In the genomic region with DNA sequence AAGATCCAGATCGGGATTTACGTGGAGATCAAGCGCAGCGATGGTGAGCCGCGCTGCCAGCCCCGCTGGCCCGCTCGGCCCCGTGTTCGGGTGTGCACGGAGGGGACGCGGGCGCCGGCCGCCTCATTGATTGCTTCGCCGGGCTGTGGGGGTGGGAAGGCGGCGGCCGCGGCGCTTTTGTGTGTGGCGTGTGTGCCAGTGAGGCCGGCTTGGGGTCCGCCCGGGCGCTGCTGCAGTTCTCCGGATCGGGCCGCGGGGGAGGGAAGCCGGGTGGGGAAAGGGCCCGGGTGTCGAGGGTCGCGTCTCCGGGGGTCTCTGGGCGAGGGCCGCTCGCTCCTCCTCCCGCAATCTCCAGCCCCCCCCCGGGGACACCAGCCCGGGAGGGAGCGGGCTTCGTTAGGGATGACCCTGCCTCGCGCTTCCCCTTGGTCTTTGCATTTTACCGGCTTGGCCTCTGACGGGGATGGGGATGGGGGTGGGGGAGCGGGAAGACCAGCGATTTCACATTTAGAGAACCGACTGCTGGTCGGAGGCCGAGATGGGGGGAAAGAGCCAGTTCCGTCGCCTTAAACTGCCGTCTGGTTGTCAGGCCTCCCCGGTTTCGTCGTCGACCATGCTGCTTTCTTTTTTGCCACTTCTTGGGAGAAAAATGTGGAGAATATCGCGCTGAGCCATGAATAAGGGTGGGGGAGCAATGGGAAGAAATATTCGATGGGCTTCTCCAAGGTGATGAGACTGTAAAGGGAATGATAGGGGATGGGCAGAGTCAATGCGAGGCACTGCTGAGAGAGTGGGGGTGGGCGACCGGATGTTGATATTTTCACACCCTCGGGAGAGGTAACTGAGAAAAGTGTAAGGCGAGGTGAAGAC, we compare ENCODE assay signal across 8 cellular contexts.
A peak's percentile ranks its signal among the peaks of the same experiment; 100 is the strongest.
DNase-seq lines count a peak whose midpoint lies in the region; ATAC-seq and TF ChIP-seq lines count a peak whose summit lies in the region.

No MANE protein-coding gene starts in this region.

- peak overlapping the region; percentile 94 for H3K4me3 Mint-ChIP-seq in central memory CD8-positive, alpha-beta T cell

- peaks cover 56% of the 10 kb centered on the region for H3K4me1 Mint-ChIP-seq in central memory CD8-positive, alpha-beta T cell

- DNase-seq in GM06990 (ENCODE audit: extremely low read depth, insufficient read length) (peak; percentile 72), superior temporal gyrus (ENCODE audit: extremely low spot score) (no peak)
- peak; percentile 17 for DNase-seq in activated CD4-positive, CD25-positive, alpha-beta regulatory T cell treated with anti-CD3 and anti-CD28 coated beads, Interleukin-2, amount 50 U/mL, for 16 hours (ENCODE audit: low read depth, low spot score)
- DNase-seq in central memory CD8-positive, alpha-beta T cell (ENCODE audit: low spot score in 2 of 2), result peak; percentile 31 to 47
- peak; percentile 59 for DNase-seq in stimulated activated CD4-positive, alpha-beta T cell treated with anti-CD3 and anti-CD28 coated beads, Interleukin-1b, Interleukin-23, amount 100 ng/mL, for 48 hours

- peak overlapping the region; percentile 90 for H3K4me3 ChIP-seq in GM06990 (replicated peaks; ENCODE audit: low read depth, low read length)

- H3K36me3 ChIP-seq in GM06990 (ENCODE audit: control insufficient read depth, insufficient read depth, low read length) (no peaks in the 10 kb centered on the region), KOPT-K1 (ENCODE audit: insufficient read depth, low read length) (peaks cover 33% of the 10 kb centered on the region)

- no peak for TF ChIP-seq CTCF in GM06990 (IDR thresholded peaks at IDR 0.05; ENCODE audit: insufficient read depth, low read length, poor library complexity, severe bottlenecking)

- H3K9me3 ChIP-seq in KOPT-K1 (ENCODE audit: insufficient read depth, low read length, poor library complexity, severe bottlenecking), result no peaks in the 10 kb centered on the region

- H3K9me3 Mint-ChIP-seq in central memory CD8-positive, alpha-beta T cell, result no peaks in the 10 kb centered on the region

- H3K27ac ChIP-seq in KOPT-K1 (ENCODE audit: low read depth, low read length, poor library complexity, severe bottlenecking), result peak overlapping the region; percentile 86
- peak overlapping the region; percentile 91 for H3K27ac ChIP-seq in layer of hippocampus (ENCODE audit: low read depth, low read length)

- peak; percentile 24 for ATAC-seq in GM21786 (IDR thresholded peaks at IDR 0.05; ENCODE audit: unreplicated experiment)
- ATAC-seq in central memory CD8-positive, alpha-beta T cell (replicated peaks; ENCODE audit: extremely low read depth, poor library complexity, severe bottlenecking), result peak; percentile 25

- peak overlapping the region; percentile 93 for H3K27ac Mint-ChIP-seq in central memory CD8-positive, alpha-beta T cell (ENCODE audit: low read depth)

- H3K36me3 Mint-ChIP-seq in central memory CD8-positive, alpha-beta T cell (ENCODE audit: insufficient read depth), result peaks cover 35% of the 10 kb centered on the region

- no peaks in the 10 kb centered on the region for H3K27me3 ChIP-seq in GM06990 (replicated peaks; ENCODE audit: control insufficient read depth, insufficient read depth, low read length)
- H3K27me3 ChIP-seq in layer of hippocampus (ENCODE audit: control insufficient read depth, insufficient read depth, low read length), result no peaks in the 10 kb centered on the region

- H3K27me3 Mint-ChIP-seq in central memory CD8-positive, alpha-beta T cell, result no peaks in the 10 kb centered on the region
